In genomic region chr12:131836193-131836592, GRCh38 we compare ENCODE assay signal across 13 cellular contexts. TPM values are rescaled to one million over a fixed set of nuclear protein-coding genes. Genes with fewer than 3 reads are reported as not detected.
DNase-seq lines count a peak whose midpoint lies in the region; ATAC-seq, FAIRE-seq and TF ChIP-seq lines count a peak whose summit lies in the region.
"Had no signal": no experiment of that assay in that cellular context is flagged by ENCODE, and none has a peak within 500 bp of the region (broad histone marks: within the 10 kb centered on the region; RNA-seq: fewer than 3 reads in every experiment).

No MANE protein-coding gene starts in this region.

- no peak overlapping the region for H3K27ac ChIP-seq in CD4-positive, alpha-beta T cell (ENCODE audit: low read depth, low read length)
- H3K27ac ChIP-seq: upper lobe of left lung had no signal

- peaks cover under 1% of the 10 kb centered on the region for H3K27me3 ChIP-seq in CD4-positive, alpha-beta T cell (ENCODE audit: control insufficient read depth, insufficient read depth, low read length)

- no peak for ATAC-seq in CD4-positive, alpha-beta T cell (ENCODE audit: poor library complexity)
- no peak for ATAC-seq in GM19397 (IDR thresholded peaks at IDR 0.05; ENCODE audit: unreplicated experiment)
- ATAC-seq: left colon had no signal

- H3K9me3 Mint-ChIP-seq in CD4-positive, alpha-beta T cell: no peaks in the 10 kb centered on the region
- no peaks in the 10 kb centered on the region for H3K9me3 Mint-ChIP-seq in HFFc6
- H3K9me3 Mint-ChIP-seq in brain: peaks cover 0 to 4% (median 0%) of the 10 kb centered on the region in 5 experiments
- no peaks in the 10 kb centered on the region for H3K9me3 Mint-ChIP-seq in mesothelial cell of epicardium
- H3K9me3 Mint-ChIP-seq: activated CD4-positive, alpha-beta T cell treated with anti-CD3 and anti-CD28 coated beads, Interleukin-2, amount 10 ng/mL, durations not matched to agents 7 days and 5 days; activated naive CD4-positive, alpha-beta T cell treated with anti-CD3 and anti-CD28 coated beads, Interleukin-2, amount 10 ng/mL, durations not matched to agents 7 days and 5 days had no signal

- no peak for FAIRE-seq in RCC 7860 (lab: Jason Lieb, UNC)

- DNase-seq in CD4-positive, alpha-beta T cell: no peak
- DNase-seq in HFFc6: no peak
- no peak for DNase-seq in mesothelial cell of epicardium (ENCODE audit: low spot score in 2 of 2, unreplicated experiment in 2 of 2)
- DNase-seq in NCI-H2107 (lab: John Stamatoyannopoulos, UW): no peak
- no peak for DNase-seq in RCC 7860 (ENCODE audit: low spot score)
- DNase-seq in hypothalamus (lab: John Stamatoyannopoulos, UW): no peak
- DNase-seq: activated CD4-positive, alpha-beta T cell treated with anti-CD3 and anti-CD28 coated beads, Interleukin-2, amount 10 ng/mL, durations not matched to agents 7 days and 5 days; activated naive CD4-positive, alpha-beta T cell treated with anti-CD3 and anti-CD28 coated beads, Interleukin-2, amount 10 ng/mL, durations not matched to agents 7 days and 5 days; left colon; NCI-H2171; upper lobe of left lung had no signal

- POLR2A ChIA-PET in CD4-positive, alpha-beta T cell (lab: Charles Lee): interaction anchor here (0.6 kb wide), 1 partner anchor 94 kb away, joined by 3 read pairs; no protein-coding TSS in a partner anchor

- peaks cover under 1% of the 10 kb centered on the region for H3K4me1 Mint-ChIP-seq in CD4-positive, alpha-beta T cell (ENCODE audit: low read depth)
- peaks cover 13% of the 10 kb centered on the region for H3K4me1 Mint-ChIP-seq in HFFc6 (ENCODE audit: low read depth)
- H3K4me1 Mint-ChIP-seq in brain: peaks cover 37% of the 10 kb centered on the region
- H3K4me1 Mint-ChIP-seq in mesothelial cell of epicardium: no peaks in the 10 kb centered on the region

- H3K36me3 Mint-ChIP-seq in CD4-positive, alpha-beta T cell (ENCODE audit: low read depth): no peaks in the 10 kb centered on the region
- H3K36me3 Mint-ChIP-seq in HFFc6 (ENCODE audit: low read depth): no peaks in the 10 kb centered on the region
- no peaks in the 10 kb centered on the region for H3K36me3 Mint-ChIP-seq in brain
- no peaks in the 10 kb centered on the region for H3K36me3 Mint-ChIP-seq in mesothelial cell of epicardium
- H3K36me3 Mint-ChIP-seq: activated naive CD4-positive, alpha-beta T cell treated with anti-CD3 and anti-CD28 coated beads, Interleukin-2, amount 10 ng/mL, durations not matched to agents 7 days and 5 days had no signal

- peak; percentile 46 for TF ChIP-seq CTCF in CD4-positive, alpha-beta T cell (IDR thresholded peaks at IDR 0.05)
- TF ChIP-seq CTCF in HFFc6 (IDR thresholded peaks at IDR 0.05) (peak; percentile 78), brain (conservative IDR thresholded peaks at IDR 0.05) (peak; percentile 53 to 54), mesothelial cell of epicardium (IDR thresholded peaks at IDR 0.05; ENCODE audit: unreplicated experiment) (peak; percentile 33)

- H3K9me3 ChIP-seq in CD4-positive, alpha-beta T cell (ENCODE audit: control insufficient read depth, low read length): no peaks in the 10 kb centered on the region
- H3K9me3 ChIP-seq: upper lobe of left lung had no signal

- no peak overlapping the region for H3K4me3 Mint-ChIP-seq in CD4-positive, alpha-beta T cell
- H3K4me3 Mint-ChIP-seq in HFFc6: no peak overlapping the region
- no peak overlapping the region for H3K4me3 Mint-ChIP-seq in brain
- no peak overlapping the region for H3K4me3 Mint-ChIP-seq in mesothelial cell of epicardium
- H3K4me3 Mint-ChIP-seq: activated CD4-positive, alpha-beta T cell treated with anti-CD3 and anti-CD28 coated beads, Interleukin-2, amount 10 ng/mL, durations not matched to agents 7 days and 5 days; activated naive CD4-positive, alpha-beta T cell treated with anti-CD3 and anti-CD28 coated beads, Interleukin-2, amount 10 ng/mL, durations not matched to agents 7 days and 5 days had no signal

- H3K27me3 Mint-ChIP-seq in CD4-positive, alpha-beta T cell: peaks cover 14% of the 10 kb centered on the region
- H3K27me3 Mint-ChIP-seq in HFFc6 (ENCODE audit: insufficient read depth) (peaks cover 2% of the 10 kb centered on the region; the same call in 1 of the 2 replicates), brain (no peaks in the 10 kb centered on the region), mesothelial cell of epicardium (ENCODE audit: low read depth) (peaks cover 18% of the 10 kb centered on the region)

- CTCF ChIA-PET in CD4-positive, alpha-beta T cell (lab: Charles Lee): interaction anchor here (0.7 kb wide), 1 partner anchor 732 kb away, joined by 4 read pairs; no protein-coding TSS in a partner anchor

- intact Hi-C loops in CD4-positive, alpha-beta T cell (cut with DNase I, micrococcal nuclease): loop anchor here (5.0 to 10.0 kb wide), 3 partner anchors 109 to 731 kb away; partner anchors contain the start of gene EP400 (in 1 of the 2)

- H3K27ac Mint-ChIP-seq in CD4-positive, alpha-beta T cell: no peak overlapping the region
- H3K27ac Mint-ChIP-seq in HFFc6 (no peak overlapping the region), brain (peak overlapping the region in 2 of 5 experiments; percentile 65 to 75), mesothelial cell of epicardium (no peak overlapping the region)
- H3K27ac Mint-ChIP-seq: activated CD4-positive, alpha-beta T cell treated with anti-CD3 and anti-CD28 coated beads, Interleukin-2, amount 10 ng/mL, durations not matched to agents 7 days and 5 days; activated naive CD4-positive, alpha-beta T cell treated with anti-CD3 and anti-CD28 coated beads, Interleukin-2, amount 10 ng/mL, durations not matched to agents 7 days and 5 days had no signal

RNA-seq across cellular contexts. Expression of gene MMP17, which starts 8.0 kb away (rescaled TPM):
- total RNA-seq in CD4-positive, alpha-beta T cell: under 1 TPM; 0.17 to 0.27 TPM
- 10 to 100 TPM; 23.9 to 31.5 (median 26.6) TPM for total RNA-seq in HFFc6 (2021; fragmentation: NEBNext Ultra II Directional; extraction: Animal tissue kit (Norgen Biotek cat#: 25700))
- polyA plus RNA-seq in brain (ENCODE audit: insufficient read depth, low read depth, low replicate concordance): 15.5 TPM
- total RNA-seq in mesothelial cell of epicardium: 1.8 to 2.0 TPM (median 1.9 TPM) in 3 replicates

RNA-seq across cellular contexts. Expression of gene ULK1, which starts 58.2 kb away (rescaled TPM):
- total RNA-seq in CD4-positive, alpha-beta T cell: 10 to 100 TPM; 85.0 to 91.6 TPM
- 10 to 100 TPM; 21.4 to 35.0 (median 25.5) TPM for total RNA-seq in HFFc6 (2021; fragmentation: NEBNext Ultra II Directional; extraction: Animal tissue kit (Norgen Biotek cat#: 25700))
- 32.7 TPM for polyA plus RNA-seq in brain (ENCODE audit: insufficient read depth, low read depth, low replicate concordance)
- total RNA-seq in mesothelial cell of epicardium: 88.8 to 104 TPM (median 93.0 TPM) in 3 replicates
